In the genomic region with DNA sequence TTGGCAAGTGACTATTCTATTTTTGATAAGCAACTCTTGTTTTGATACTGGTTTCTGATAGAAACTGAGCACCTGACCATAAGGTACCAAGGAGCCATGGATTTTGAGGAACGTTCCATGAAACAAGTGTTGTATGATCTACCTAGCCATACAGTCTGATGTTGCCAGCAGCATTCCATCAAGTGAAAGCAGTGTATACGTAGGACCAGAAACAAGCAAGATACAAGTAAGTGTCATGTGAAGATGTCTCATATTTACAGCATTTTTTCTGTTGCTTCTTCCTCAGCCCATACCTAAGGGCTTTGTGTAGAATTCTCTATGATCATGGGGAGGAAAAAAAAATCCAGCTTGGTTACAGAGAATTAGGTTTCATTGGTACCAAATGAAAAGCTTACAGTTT, we compare ENCODE assay signal across 19 cellular contexts. TPM values are rescaled to one million over a fixed set of nuclear protein-coding genes. Genes with fewer than 3 reads are reported as not detected.
A peak's percentile ranks its signal among the peaks of the same experiment; 100 is the strongest.
DNase-seq lines count a peak whose midpoint lies in the region; ATAC-seq, FAIRE-seq and TF ChIP-seq lines count a peak whose summit lies in the region.
"Had no signal": no experiment of that assay in that cellular context is flagged by ENCODE, and none has a peak within 500 bp of the region (broad histone marks: within the 10 kb centered on the region; RNA-seq: fewer than 3 reads in every experiment).

No MANE protein-coding gene starts in this region.

- no peak overlapping the region for H3K4me2 ChIP-seq in K562 (ENCODE audit: insufficient read depth, low read length)
- H3K4me2 ChIP-seq: BLaER1 had no signal

- H3K79me2 ChIP-seq in K562 (ENCODE audit: control insufficient read depth, insufficient read depth, low read length) = no peaks in the 10 kb centered on the region

- H3K9ac ChIP-seq in K562 (ENCODE audit: insufficient read depth in 1 of 2, low read depth in 2 of 2, low read length in 2 of 2) = no peak overlapping the region
- H3K9ac ChIP-seq: BLaER1 had no signal

- DNase-seq in GM12892 (ENCODE audit: insufficient read length) (no peak), K562 (ENCODE audit: extremely low read depth in 1 of 4, low spot score in 3 of 4) (no peak), middle frontal gyrus (ENCODE audit: extremely low spot score, low spot score) (no peak), D721Med (ENCODE audit: insufficient read length, low spot score) (no peak), GM19240 (ENCODE audit: insufficient read length, low spot score) (no peak)
- DNase-seq: 8988T; ACHN; BE2C; C1 segment of cervical spinal cord; CD4-positive, alpha-beta memory T cell; CD4-positive, CD25-positive, alpha-beta regulatory T cell; CD8-positive, alpha-beta memory T cell; COR-L47; DMS79 treated with DMSO at 0.1 percent for 48 hours; GF-D8 had no signal

- no TSS peak for BruUV-seq in K562 (replicated peaks; lab: Mats Ljungman, UMichigan)

- no peak for TF ChIP-seq RAD21 in K562 (CRISPR knock-in tag; conservative IDR thresholded peaks at IDR 0.05 in 1 of 2, IDR thresholded peaks at IDR 0.05 in 1 of 2)

- H3K27ac ChIP-seq in K562 (ENCODE audit: extremely low read depth, low read depth, low read length) = no peak overlapping the region
- H3K27ac ChIP-seq: BLaER1 had no signal

- in situ Hi-C loops in K562 (cut with MboI) = no loop called here

- no peaks in the 10 kb centered on the region for H3K36me3 ChIP-seq in K562 (ENCODE audit: control insufficient read depth, insufficient read depth, low read length)
- H3K36me3 ChIP-seq: BE2C, BLaER1 had no signal

- H4K20me1 ChIP-seq in K562 (replicated peaks; ENCODE audit: control insufficient read depth, insufficient read depth, low read length) = no peaks in the 10 kb centered on the region
- H4K20me1 ChIP-seq: BLaER1 had no signal

- no peak for TF ChIP-seq POLR2A in GM12892 (IDR thresholded peaks at IDR 0.05; ENCODE audit: low read depth, low read length)
- no peak for TF ChIP-seq POLR2A in K562 (conservative IDR thresholded peaks at IDR 0.05)

- no peaks in the 10 kb centered on the region for H3K9me1 ChIP-seq in K562 (ENCODE audit: control insufficient read depth, insufficient read depth, low read length)

- POLR2A ChIA-PET in K562 (lab: Yijun Ruan, JAX) = interaction anchor here (0.7 to 1.7 kb wide), 4 partner anchors 9 to 18 kb away, joined by 3 to 5 read pairs (median 4); no protein-coding TSS in a partner anchor

- FAIRE-seq in GM12892 (lab: Jason Lieb, UNC) (peak; percentile 17), K562 (lab: Jason Lieb, UNC) (no peak), D721Med (lab: Jason Lieb, UNC) (no peak)
- FAIRE-seq: A204.1, G401.6, GM19239 had no signal

- intact Hi-C loops in K562 (cut with micrococcal nuclease) = loop anchor here (5.0 kb wide), 1 partner anchor 54 kb away; a partner anchor contains a TSS

- CTCF ChIA-PET in K562 (lab: Yijun Ruan, JAX; ENCODE audit: low intra/inter-chr PET ratio) = no interaction called here

- peak; percentile 20; the same call in 2 of the 3 replicates for ATAC-seq in K562

- H3K4me1 ChIP-seq in K562 (replicated peaks in 1 of 2; ENCODE audit: control insufficient read depth in 2 of 2, insufficient read depth in 2 of 2, low read length in 2 of 2) = no peaks in the 10 kb centered on the region; a peak in 1 of 5 replicates
- H3K4me1 ChIP-seq: BE2C, BLaER1 had no signal

- WGBS in K562 (ENCODE audit: insufficient coverage, low coverage, missing lambda C conversion rate) = 10% methylated on average over 2 of the region's 2 CpGs

- TF ChIP-seq CTCF in K562 (IDR thresholded peaks at IDR 0.05 in 2 of 3, conservative IDR thresholded peaks at IDR 0.05 in 1 of 3; ENCODE audit: insufficient read depth in 2 of 3, low read depth in 1 of 3, low read length in 3 of 3) (no peak), D721Med (IDR thresholded peaks at IDR 0.05; ENCODE audit: insufficient read depth, missing control alignments) (no peak)

- no peak overlapping the region for H2AFZ ChIP-seq in K562 (ENCODE audit: low read depth, low read length)

- H3K27me3 ChIP-seq in K562 (ENCODE audit: control insufficient read depth in 2 of 2, insufficient read depth in 2 of 2, low read length in 2 of 2) = peaks cover 9 to 12% of the 10 kb centered on the region in 2 experiments; a peak in 3 of 5 replicates
- H3K27me3 ChIP-seq: BE2C, BLaER1 had no signal

- no peak overlapping the region for H3K4me3 ChIP-seq in K562
- H3K4me3 ChIP-seq: BLaER1 had no signal

- TF ChIP-seq EP300 in K562 (IDR thresholded peaks at IDR 0.05; ENCODE audit: low read length) = no peak

- H3K9me3 ChIP-seq in K562 (replicated peaks; ENCODE audit: control insufficient read depth, insufficient read depth, low read depth, low read length) = no peaks in the 10 kb centered on the region
- H3K9me3 ChIP-seq: BE2C, BLaER1 had no signal

TF ChIP-seq in K562, 482 proteins besides CTCF, POLR2A, EP300 and RAD21:
- TF ChIP-seq, protein P1, sequence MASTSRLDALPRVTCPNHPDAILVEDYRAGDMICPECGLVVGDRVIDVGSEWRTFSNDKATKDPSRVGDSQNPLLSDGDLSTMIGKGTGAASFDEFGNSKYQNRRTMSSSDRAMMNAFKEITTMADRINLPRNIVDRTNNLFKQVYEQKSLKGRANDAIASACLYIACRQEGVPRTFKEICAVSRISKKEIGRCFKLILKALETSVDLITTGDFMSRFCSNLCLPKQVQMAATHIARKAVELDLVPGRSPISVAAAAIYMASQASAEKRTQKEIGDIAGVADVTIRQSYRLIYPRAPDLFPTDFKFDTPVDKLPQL (IDR thresholded peaks at IDR 0.05; ENCODE audit: extremely low read depth, insufficient read length) = no peak
- TF ChIP-seq GATAD2B (IDR thresholded peaks at IDR 0.05; ENCODE audit: borderline replicate concordance) (no peak), HMGN3 (IDR thresholded peaks at IDR 0.05; ENCODE audit: borderline replicate concordance, extremely low read depth, insufficient read length, low read depth, low read length) (no peak), PHF21A (IDR thresholded peaks at IDR 0.05; ENCODE audit: borderline replicate concordance, low read depth) (no peak), ZNF184 (CRISPR knock-in tag; IDR thresholded peaks at IDR 0.05) (no peak), YY1 (IDR thresholded peaks at IDR 0.05; ENCODE audit: borderline replicate concordance in 1 of 3, control insufficient read depth in 1 of 3, extremely low read depth in 1 of 3, insufficient read depth in 3 of 3, insufficient read length in 1 of 3, insufficient replicate concordance in 2 of 3, low read depth in 1 of 3, low read length in 2 of 3) (no peak), RNF2 (IDR thresholded peaks at IDR 0.05) (no peak), ZNF76 (CRISPR knock-in tag; IDR thresholded peaks at IDR 0.05; ENCODE audit: borderline replicate concordance) (no peak), HLTF (IDR thresholded peaks at IDR 0.05) (no peak)
- TF ChIP-seq, protein P2, sequence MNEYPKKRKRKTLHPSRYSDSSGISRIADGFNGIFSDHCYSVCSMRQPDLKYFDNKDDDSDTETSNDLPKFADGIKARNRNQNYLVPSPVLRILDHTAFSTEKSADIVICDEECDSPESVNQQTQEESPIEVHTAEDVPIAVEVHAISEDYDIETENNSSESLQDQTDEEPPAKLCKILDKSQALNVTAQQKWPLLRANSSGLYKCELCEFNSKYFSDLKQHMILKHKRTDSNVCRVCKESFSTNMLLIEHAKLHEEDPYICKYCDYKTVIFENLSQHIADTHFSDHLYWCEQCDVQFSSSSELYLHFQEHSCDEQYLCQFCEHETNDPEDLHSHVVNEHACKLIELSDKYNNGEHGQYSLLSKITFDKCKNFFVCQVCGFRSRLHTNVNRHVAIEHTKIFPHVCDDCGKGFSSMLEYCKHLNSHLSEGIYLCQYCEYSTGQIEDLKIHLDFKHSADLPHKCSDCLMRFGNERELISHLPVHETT (CRISPR knock-in tag; conservative IDR thresholded peaks at IDR 0.05 in 1 of 2, IDR thresholded peaks at IDR 0.05 in 1 of 2) = no peak
- TF ChIP-seq, protein P3, sequence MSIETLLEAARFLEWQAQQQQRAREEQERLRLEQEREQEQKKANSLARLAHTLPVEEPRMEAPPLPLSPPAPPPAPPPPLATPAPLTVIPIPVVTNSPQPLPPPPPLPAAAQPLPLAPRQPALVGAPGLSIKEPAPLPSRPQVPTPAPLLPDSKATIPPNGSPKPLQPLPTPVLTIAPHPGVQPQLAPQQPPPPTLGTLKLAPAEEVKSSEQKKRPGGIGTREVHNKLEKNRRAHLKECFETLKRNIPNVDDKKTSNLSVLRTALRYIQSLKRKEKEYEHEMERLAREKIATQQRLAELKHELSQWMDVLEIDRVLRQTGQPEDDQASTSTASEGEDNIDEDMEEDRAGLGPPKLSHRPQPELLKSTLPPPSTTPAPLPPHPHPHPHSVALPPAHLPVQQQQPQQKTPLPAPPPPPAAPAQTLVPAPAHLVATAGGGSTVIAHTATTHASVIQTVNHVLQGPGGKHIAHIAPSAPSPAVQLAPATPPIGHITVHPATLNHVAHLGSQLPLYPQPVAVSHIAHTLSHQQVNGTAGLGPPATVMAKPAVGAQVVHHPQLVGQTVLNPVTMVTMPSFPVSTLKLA (conservative IDR thresholded peaks at IDR 0.05) = no peak

RNA-seq across cellular contexts. Expression of a gene that starts 55.6 kb away (rescaled TPM):
- polyA plus RNA-seq in GM12892 (2012; ENCODE audit: missing spikeins) = 134 TPM
- total RNA-seq in K562 (2011; cell fraction: chromatin; rRNA removed; ENCODE audit: low replicate concordance) = 89.1 and 291 TPM in 2 replicates
- total RNA-seq in K562 (2011; cell fraction: nucleolus; rRNA removed) = 36.2 and 52.6 TPM in 2 replicates
- 84.4 and 92.0 TPM in 2 replicates for total RNA-seq in K562 (2011; cell fraction: nucleoplasm; rRNA removed)
- total RNA-seq in K562 (2014; rRNA removed) (26.5 and 27.8 TPM in 2 replicates), K562 (2014; rRNA removed; fragmentation: Illumina TruSeq; extraction: Trizol) (44.9 and 49.7 TPM in 2 replicates), K562 (2015; rRNA removed; fragmentation: Illumina TruSeq; extraction: Trizol) (39.1 and 40.9 TPM in 2 replicates), K562 (2021) (29.9 and 32.2 TPM in 2 replicates)
- polyA plus RNA-seq in K562 (2011; rRNA removed) (23.8 and 26.7 TPM in 2 replicates), K562 (2014; fragmentation: Illumina TruSeq; extraction: Trizol) (21.6 and 25.6 TPM in 2 replicates), K562 (2014; fragmentation: Nextera tagmentation; extraction: Ambion mirVana) (10 to 100 TPM; 16.5 to 19.0 TPM), K562 (2014; rRNA removed) (18.7 and 24.1 TPM in 2 replicates)
- polyA plus RNA-seq in K562 (2011; cell fraction: cytosol; rRNA removed) = 9.7 and 12.2 TPM in 2 replicates
- polyA plus RNA-seq in K562 (2011; cell fraction: nucleus; rRNA removed) = 22.1 and 29.9 TPM in 2 replicates
- 20.8 and 24.8 TPM in 2 replicates for polyA plus RNA-seq in K562 (2012)
- polyA minus RNA-seq in K562 (2011; rRNA and poly(A)+ RNA removed) = 106 and 144 TPM in 2 replicates
- 15.3 and 20.0 TPM in 2 replicates for polyA minus RNA-seq in K562 (2011; cell fraction: cytosol; rRNA and poly(A)+ RNA removed)
- polyA minus RNA-seq in K562 (2011; cell fraction: nucleus; rRNA and poly(A)+ RNA removed) = 85.5 and 157 TPM in 2 replicates
